Comparison of ENCODE assay signal across 1 cellular context in genomic region chr12:98211914-98212695, GRCh38.
TF ChIP-seq lines count a peak whose summit lies in the region.

No MANE protein-coding gene starts in this region.

TF ChIP-seq in GM12878, 131 proteins besides CTCF, POLR2A, EP300 and RAD21 (continued from another document):
- TF ChIP-seq, protein P1, sequence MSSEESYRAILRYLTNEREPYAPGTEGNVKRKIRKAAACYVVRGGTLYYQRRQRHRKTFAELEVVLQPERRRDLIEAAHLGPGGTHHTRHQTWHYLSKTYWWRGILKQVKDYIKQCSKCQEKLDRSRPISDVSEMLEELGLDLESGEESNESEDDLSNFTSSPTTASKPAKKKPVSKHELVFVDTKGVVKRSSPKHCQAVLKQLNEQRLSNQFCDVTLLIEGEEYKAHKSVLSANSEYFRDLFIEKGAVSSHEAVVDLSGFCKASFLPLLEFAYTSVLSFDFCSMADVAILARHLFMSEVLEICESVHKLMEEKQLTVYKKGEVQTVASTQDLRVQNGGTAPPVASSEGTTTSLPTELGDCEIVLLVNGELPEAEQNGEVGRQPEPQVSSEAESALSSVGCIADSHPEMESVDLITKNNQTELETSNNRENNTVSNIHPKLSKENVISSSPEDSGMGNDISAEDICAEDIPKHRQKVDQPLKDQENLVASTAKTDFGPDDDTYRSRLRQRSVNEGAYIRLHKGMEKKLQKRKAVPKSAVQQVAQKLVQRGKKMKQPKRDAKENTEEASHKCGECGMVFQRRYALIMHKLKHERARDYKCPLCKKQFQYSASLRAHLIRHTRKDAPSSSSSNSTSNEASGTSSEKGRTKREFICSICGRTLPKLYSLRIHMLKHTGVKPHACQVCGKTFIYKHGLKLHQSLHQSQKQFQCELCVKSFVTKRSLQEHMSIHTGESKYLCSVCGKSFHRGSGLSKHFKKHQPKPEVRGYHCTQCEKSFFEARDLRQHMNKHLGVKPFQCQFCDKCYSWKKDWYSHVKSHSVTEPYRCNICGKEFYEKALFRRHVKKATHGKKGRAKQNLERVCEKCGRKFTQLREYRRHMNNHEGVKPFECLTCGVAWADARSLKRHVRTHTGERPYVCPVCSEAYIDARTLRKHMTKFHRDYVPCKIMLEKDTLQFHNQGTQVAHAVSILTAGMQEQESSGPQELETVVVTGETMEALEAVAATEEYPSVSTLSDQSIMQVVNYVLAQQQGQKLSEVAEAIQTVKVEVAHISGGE (CRISPR knock-in tag; IDR thresholded peaks at IDR 0.05), result no peak
- no peak for TF ChIP-seq STAT1 (conservative IDR thresholded peaks at IDR 0.05)
